Comparison of ENCODE assay signal across 2 cellular contexts in genomic region chr11:3126901-3127691, GRCh38.
TF ChIP-seq lines count a peak whose summit lies in the region.

No MANE protein-coding gene starts in this region.

TF ChIP-seq in liver, 16 proteins besides CTCF, POLR2A, EP300 and RAD21:
- TF ChIP-seq GABPA (IDR thresholded peaks at IDR 0.05 in 1 of 2, conservative IDR thresholded peaks at IDR 0.05 in 1 of 2) (no peak), TAF1 (conservative IDR thresholded peaks at IDR 0.05) (no peak), FOXA2 (IDR thresholded peaks at IDR 0.05) (no peak), NR2F2 (IDR thresholded peaks at IDR 0.05) (peak; percentile 65), MAX (IDR thresholded peaks at IDR 0.05) (no peak), RXRA (IDR thresholded peaks at IDR 0.05) (no peak)

TF ChIP-seq in HepG2, 621 proteins besides CTCF, POLR2A, EP300 and RAD21:
- TF ChIP-seq TEF (CRISPR knock-in tag; IDR thresholded peaks at IDR 0.05) = no peak
- TF ChIP-seq CEBPB (IDR thresholded peaks at IDR 0.05; ENCODE audit: borderline replicate concordance, low read depth, low read length) = no peak
- no peak for TF ChIP-seq ZNF792 (CRISPR knock-in tag; IDR thresholded peaks at IDR 0.05)
- TF ChIP-seq RNF219 (CRISPR knock-in tag; IDR thresholded peaks at IDR 0.05) = no peak
- no peak for TF ChIP-seq KDM1A (CRISPR knock-in tag; IDR thresholded peaks at IDR 0.05)
- TF ChIP-seq TAF1 (CRISPR knock-in tag; IDR thresholded peaks at IDR 0.05) = no peak
- no peak for TF ChIP-seq SCMH1 (CRISPR knock-in tag; IDR thresholded peaks at IDR 0.05; ENCODE audit: borderline replicate concordance)
- no peak for TF ChIP-seq CBX1 (IDR thresholded peaks at IDR 0.05; ENCODE audit: low read depth)
- TF ChIP-seq HNF4A (CRISPR knock-in tag; IDR thresholded peaks at IDR 0.05) = no peak
- no peak for TF ChIP-seq PHF20 (CRISPR knock-in tag; IDR thresholded peaks at IDR 0.05)
- no peak for TF ChIP-seq ZNF749 (CRISPR knock-in tag; IDR thresholded peaks at IDR 0.05; ENCODE audit: borderline replicate concordance)
- TF ChIP-seq PCBP1 (IDR thresholded peaks at IDR 0.05; ENCODE audit: borderline replicate concordance, low read depth, low read length) = no peak
- no peak for TF ChIP-seq GLI4 (CRISPR knock-in tag; IDR thresholded peaks at IDR 0.05; ENCODE audit: borderline replicate concordance)
- TF ChIP-seq MEIS2 (CRISPR knock-in tag; IDR thresholded peaks at IDR 0.05) = no peak
- no peak for TF ChIP-seq GMEB2 (CRISPR knock-in tag; IDR thresholded peaks at IDR 0.05; ENCODE audit: low read depth)
- no peak for TF ChIP-seq MNT (IDR thresholded peaks at IDR 0.05)
- no peak for TF ChIP-seq ZNF780A (CRISPR knock-in tag; IDR thresholded peaks at IDR 0.05)
- no peak for TF ChIP-seq ZNF639 (CRISPR knock-in tag; conservative IDR thresholded peaks at IDR 0.05)
TF ChIP-seq in HepG2: peak in this region for 0.
